Comparison of ENCODE assay signal across 23 cellular contexts in the genomic region with DNA sequence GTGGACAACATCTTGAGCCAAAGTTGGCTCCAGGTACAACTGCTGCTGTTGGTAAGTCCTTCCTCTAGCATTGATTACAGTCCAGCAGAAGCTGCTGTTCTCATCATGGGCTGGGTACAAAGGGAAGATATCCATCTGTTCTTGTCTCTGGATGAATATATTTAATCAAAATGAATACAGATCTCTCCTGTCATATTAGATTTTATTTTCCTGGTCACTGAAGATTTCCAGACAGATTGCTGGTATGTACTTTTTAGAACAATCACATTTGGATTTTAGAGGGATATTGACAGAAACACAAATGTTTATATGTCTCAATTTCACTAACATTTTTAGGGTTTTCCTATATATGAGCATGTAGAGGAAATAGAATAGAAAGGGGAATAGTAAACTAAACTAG.
DNase-seq lines count a peak whose midpoint lies in the region; ATAC-seq, FAIRE-seq and TF ChIP-seq lines count a peak whose summit lies in the region.
"Had no signal": no experiment of that assay in that cellular context is flagged by ENCODE, and none has a peak within 500 bp of the region (broad histone marks: within the 10 kb centered on the region; RNA-seq: fewer than 3 reads in every experiment).

No MANE protein-coding gene starts in this region.

- DNase-seq in activated effector memory CD4-positive, alpha-beta T cell treated with anti-CD3 and anti-CD28 coated beads, Interleukin-2, amount 50 U/mL, for 16 hours = peak; percentile 22
- no peak for DNase-seq in activated effector memory CD4-positive, alpha-beta T cell treated with Interleukin-2 at 50 U/mL for 16 hours
- DNase-seq in RWPE2 (ENCODE audit: low spot score) (no peak), progenitor cell of endocrine pancreas (ENCODE audit: low spot score, unreplicated experiment) (no peak), GM10248 (ENCODE audit: extremely low spot score) (no peak), GM19239 (ENCODE audit: insufficient read length, low spot score) (no peak), DMS53 (lab: John Stamatoyannopoulos, UW) (no peak)
- DNase-seq: CD4-positive, CD25-positive, alpha-beta regulatory T cell; DMS 273 treated with DMSO at 0.1 percent for 48 hours; DMS79 treated with DMSO at 0.1 percent for 48 hours; GF-D8; H9 had no signal

- H3K36me3 Mint-ChIP-seq in progenitor cell of endocrine pancreas (ENCODE audit: insufficient read depth) = no peaks in the 10 kb centered on the region
- H3K36me3 Mint-ChIP-seq: CD4-positive, CD25-positive, alpha-beta regulatory T cell; CD8-positive, alpha-beta T cell had no signal

- H3K4me3 Mint-ChIP-seq in progenitor cell of endocrine pancreas (ENCODE audit: low read depth) = no peak overlapping the region
- H3K4me3 Mint-ChIP-seq: B cell; CD4-positive, CD25-positive, alpha-beta regulatory T cell; CD8-positive, alpha-beta T cell; GM23338; H9; HFFc6 had no signal

- H3K4me1 Mint-ChIP-seq in progenitor cell of endocrine pancreas (ENCODE audit: low read depth) = peaks cover 2% of the 10 kb centered on the region
- H3K4me1 Mint-ChIP-seq: B cell; CD4-positive, CD25-positive, alpha-beta regulatory T cell; GM23338 had no signal

- H3K27me3 Mint-ChIP-seq in progenitor cell of endocrine pancreas = peaks cover 29% of the 10 kb centered on the region

- no peak for FAIRE-seq in GM19239 (lab: Jason Lieb, UNC)
- FAIRE-seq: A204.1, D721Med, GM12892 had no signal

- no peak overlapping the region for H3K27ac Mint-ChIP-seq in progenitor cell of endocrine pancreas
- H3K27ac Mint-ChIP-seq: B cell; CD4-positive, CD25-positive, alpha-beta regulatory T cell; CD8-positive, alpha-beta T cell; GM23338; H9; HFFc6 had no signal

- H3K27me3 ChIP-seq in RWPE2 (ENCODE audit: insufficient read depth, poor library complexity, severe bottlenecking) = no peaks in the 10 kb centered on the region
- H3K27me3 ChIP-seq: BLaER1 had no signal

- CTCF ChIA-PET in GM10248 (lab: Yijun Ruan, JAX) = interaction anchor here (1.2 to 1.6 kb wide), 4 partner anchors 10 to 185 kb away, joined by 3 to 6 read pairs (median 4); no protein-coding TSS in a partner anchor

- H3K4me1 ChIP-seq in RWPE2 (ENCODE audit: insufficient read depth, poor library complexity, severe bottlenecking) = peaks cover 11% of the 10 kb centered on the region
- H3K4me1 ChIP-seq: BLaER1 had no signal

- no peak for TF ChIP-seq CTCF in RWPE2 (IDR thresholded peaks at IDR 0.05; ENCODE audit: poor library complexity, severe bottlenecking)
- TF ChIP-seq CTCF in progenitor cell of endocrine pancreas (IDR thresholded peaks at IDR 0.05; ENCODE audit: unreplicated experiment) = no peak
- TF ChIP-seq CTCF in GM10248 (IDR thresholded peaks at IDR 0.05; ENCODE audit: control extremely low read depth, extremely low read depth, low read depth, missing control alignments) = no peak

- no peaks in the 10 kb centered on the region for H3K9me3 Mint-ChIP-seq in progenitor cell of endocrine pancreas (ENCODE audit: low read depth)
- H3K9me3 Mint-ChIP-seq: CD8-positive, alpha-beta T cell; GM23338; H9; HFFc6 had no signal

- POLR2A ChIA-PET in GM10248 (lab: Yijun Ruan, JAX) = no interaction called here

- H3K27ac ChIP-seq in RWPE2 (ENCODE audit: poor library complexity, severe bottlenecking) = peak overlapping the region; percentile 1
- H3K27ac ChIP-seq: 22Rv1, BLaER1, C4-2B had no signal

- no peak overlapping the region for H3K4me3 ChIP-seq in RWPE2 (ENCODE audit: severe bottlenecking)
- H3K4me3 ChIP-seq: BLaER1, GM23338 had no signal

- no peak; the same call in 2 of the 3 replicates for ATAC-seq in RWPE2 (ENCODE audit: low read depth)
- ATAC-seq in SK-N-SH treated with all-trans-retinoic acid at 6 μM for 48 hours = no peak; the same call in 2 of the 3 replicates
- ATAC-seq: CD8-positive, alpha-beta T cell; GM23338 had no signal

- no peaks in the 10 kb centered on the region for H3K9me3 ChIP-seq in RWPE2 (ENCODE audit: severe bottlenecking)
- H3K9me3 ChIP-seq: BLaER1 had no signal

- no peaks in the 10 kb centered on the region for H3K36me3 ChIP-seq in RWPE2 (ENCODE audit: low read depth)
- H3K36me3 ChIP-seq: BLaER1 had no signal

TF ChIP-seq in SK-N-SH treated with all-trans-retinoic acid at 6 μM for 48 hours, 23 proteins besides CTCF, POLR2A, EP300 and RAD21:
- peak; percentile 69; the same call in 1 of the 2 replicates for TF ChIP-seq TCF4 (CRISPR knock-in tag; IDR thresholded peaks at IDR 0.05; ENCODE audit: borderline replicate concordance)
- no peak for TF ChIP-seq ZNF565 (CRISPR knock-in tag; conservative IDR thresholded peaks at IDR 0.05; ENCODE audit: low read depth)
